Comparison of ENCODE assay signal across 16 cellular contexts in the genomic region with DNA sequence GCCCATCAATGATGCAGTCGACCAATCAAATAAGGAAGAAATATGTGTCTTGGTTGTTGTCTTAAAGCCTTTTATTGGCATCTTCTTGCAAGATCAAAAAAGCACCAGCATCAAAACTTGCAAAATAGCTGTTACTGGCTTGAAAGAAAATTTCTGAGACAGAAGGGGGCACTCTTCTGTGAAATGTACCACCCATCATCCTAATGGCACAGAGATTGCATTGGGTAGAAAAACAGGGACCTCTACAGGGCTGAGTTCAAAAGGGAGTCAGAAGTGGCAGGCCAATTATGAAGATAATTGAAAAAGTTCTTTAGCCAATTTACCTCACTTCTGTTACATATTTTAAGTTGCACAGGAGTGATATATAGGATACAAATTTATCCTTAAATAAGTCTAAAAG.
DNase-seq lines count a peak whose midpoint lies in the region; ATAC-seq, FAIRE-seq and TF ChIP-seq lines count a peak whose summit lies in the region.
"Had no signal": no experiment of that assay in that cellular context is flagged by ENCODE, and none has a peak within 500 bp of the region (broad histone marks: within the 10 kb centered on the region; RNA-seq: fewer than 3 reads in every experiment).

No MANE protein-coding gene starts in this region.

- H3K9me3 Mint-ChIP-seq in chondrocyte (ENCODE audit: low read depth): no peaks in the 10 kb centered on the region

- peak; percentile 26 for DNase-seq in NB4 (ENCODE audit: low read depth)
- peak; percentile 23 for DNase-seq in bronchial epithelial cell (ENCODE audit: low read depth)
- DNase-seq in chondrocyte (ENCODE audit: low spot score): no peak
- DNase-seq in AG20443 (ENCODE audit: low spot score): no peak
- DNase-seq in NCI-H187 treated with DMSO at 0.1 percent for 48 hours (lab: John Stamatoyannopoulos, UW): no peak
- DNase-seq: activated effector memory CD4-positive, alpha-beta T cell treated with anti-CD3 and anti-CD28 coated beads, Interleukin-2, amount 50 U/mL, for 16 hours; dorsolateral prefrontal cortex; foreskin fibroblast; GM23248; NCI-H2227 treated with DMSO at 0.1 percent for 48 hours; tibial artery had no signal

- no peak for TF ChIP-seq POLR2A in NB4 (IDR thresholded peaks at IDR 0.05; ENCODE audit: extremely low read depth, insufficient read length)

- no peak overlapping the region for H3K27ac ChIP-seq in 22Rv1
- H3K27ac ChIP-seq: dorsolateral prefrontal cortex, GM23248, tibial artery had no signal

- no peaks in the 10 kb centered on the region for H3K4me1 Mint-ChIP-seq in chondrocyte (ENCODE audit: low read depth)

- H3K27me3 ChIP-seq in bronchial epithelial cell (ENCODE audit: control insufficient read depth, insufficient read depth, low read length): no peaks in the 10 kb centered on the region
- H3K27me3 ChIP-seq: dorsolateral prefrontal cortex, tibial artery had no signal

- no peaks in the 10 kb centered on the region for H3K36me3 ChIP-seq in bronchial epithelial cell (ENCODE audit: control insufficient read depth, insufficient read depth, low read length)
- H3K36me3 ChIP-seq: tibial artery had no signal

- no peak for FAIRE-seq in bronchial epithelial cell (lab: Jason Lieb, UNC)
- FAIRE-seq: astrocyte, keratinocyte had no signal

- H3K27me3 Mint-ChIP-seq in chondrocyte (ENCODE audit: low read depth): peaks cover 6% of the 10 kb centered on the region

- no peak for ATAC-seq in HG03135 (IDR thresholded peaks at IDR 0.05; ENCODE audit: unreplicated experiment)

- H3K36me3 Mint-ChIP-seq in chondrocyte (ENCODE audit: low read depth): no peaks in the 10 kb centered on the region

- H3K4me3 ChIP-seq in NB4 (ENCODE audit: low read depth, low read length) (no peak overlapping the region), bronchial epithelial cell (ENCODE audit: low read depth, low read length) (no peak overlapping the region)
- H3K4me3 ChIP-seq: dorsolateral prefrontal cortex, GM23248, tibial artery had no signal

- no peak overlapping the region for H3K27ac Mint-ChIP-seq in chondrocyte (ENCODE audit: unreplicated experiment)

- H3K4me3 Mint-ChIP-seq in chondrocyte (ENCODE audit: unreplicated experiment): no peak overlapping the region

- peak; percentile 30; the same call in 1 of the 2 replicates for TF ChIP-seq CTCF in 22Rv1 (IDR thresholded peaks at IDR 0.05)
- TF ChIP-seq CTCF in GM12873 (IDR thresholded peaks at IDR 0.05; ENCODE audit: insufficient read depth, low read depth, low read length, missing control alignments): peak; percentile 13
- TF ChIP-seq CTCF in NB4 (IDR thresholded peaks at IDR 0.05; ENCODE audit: low read depth, low read length): no peak
- no peak for TF ChIP-seq CTCF in bronchial epithelial cell (IDR thresholded peaks at IDR 0.05; ENCODE audit: insufficient read depth, low read length, severe bottlenecking)
- TF ChIP-seq CTCF in chondrocyte (IDR thresholded peaks at IDR 0.05): no peak

Comparison
In these comparisons a context has a peak if more than half of its experiments do, and no peak if none do; other contexts are left out.
1. CTCF ChIP-seq: peak in 22Rv1 (single experiment) and GM12873 (single experiment); none in NB4 (single experiment), bronchial epithelial cell (single experiment) and chondrocyte (single experiment).
2. DNase-seq: peak in NB4 (single experiment) and bronchial epithelial cell (single experiment); none in chondrocyte (single experiment), AG20443 (single experiment) and NCI-H187 treated with DMSO at 0.1 percent for 48 hours (single experiment).